ENCODE assay signal across 16 cellular contexts in the genomic region with DNA sequence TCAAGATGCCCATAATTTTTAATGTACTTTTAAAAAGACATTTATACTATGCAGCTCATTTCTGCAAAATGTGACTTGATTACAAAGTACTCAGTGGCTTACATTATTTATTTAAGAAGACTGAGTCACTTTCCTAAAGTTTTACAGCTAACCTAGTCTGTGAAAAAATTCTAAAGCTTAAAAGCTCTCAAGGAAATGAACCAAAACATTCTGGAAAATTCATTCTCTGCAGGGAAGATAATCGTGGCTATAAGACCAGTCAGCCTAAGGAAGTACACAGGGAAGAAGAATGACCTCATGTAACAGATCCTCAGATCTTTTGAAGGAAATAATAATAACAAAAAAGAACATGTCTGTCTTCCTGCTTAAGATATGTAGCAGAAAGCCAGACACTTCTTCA.
DNase-seq lines count a peak whose midpoint lies in the region; ATAC-seq and TF ChIP-seq lines count a peak whose summit lies in the region.
"Had no signal": no experiment of that assay in that cellular context is flagged by ENCODE, and none has a peak within 500 bp of the region (broad histone marks: within the 10 kb centered on the region; RNA-seq: fewer than 3 reads in every experiment).

No MANE protein-coding gene starts in this region.

- peaks cover 0 to 11% (median 0%) of the 10 kb centered on the region in 5 donors for H3K27me3 Mint-ChIP-seq in naive thymus-derived CD4-positive, alpha-beta T cell
- H3K27me3 Mint-ChIP-seq: central memory CD8-positive, alpha-beta T cell; stimulated activated naive CD8-positive, alpha-beta T cell treated with anti-CD3 and anti-CD28 coated beads, Interleukin-15, amount 100 ng/mL, for 72 hours had no signal

- no peak for ATAC-seq in naive thymus-derived CD4-positive, alpha-beta T cell
- no peak for ATAC-seq in GM21576 (IDR thresholded peaks at IDR 0.05; ENCODE audit: unreplicated experiment)
- ATAC-seq: activated T-helper 17 cell treated with anti-CD3 and anti-CD28 coated beads, Interleukin-2, amount 50 U/mL, for 72 hours; stimulated activated naive CD8-positive, alpha-beta T cell treated with anti-CD3 and anti-CD28 coated beads, Interleukin-15, amount 100 ng/mL, for 72 hours; T-helper 17 cell had no signal

- in situ Hi-C loops in brain microvascular endothelial cell (cut with HindIII; ENCODE audit: low pct_ligation_motif_present, low sequenced_read_pairs): no loop called here

- H3K4me3 ChIP-seq in brain microvascular endothelial cell (ENCODE audit: low read depth, low read length) (no peak overlapping the region), adrenal gland (no peak overlapping the region)
- H3K4me3 ChIP-seq in naive thymus-derived CD4-positive, alpha-beta T cell (ENCODE audit: low read length): no peak overlapping the region
- H3K4me3 ChIP-seq: PC-9 had no signal

- H3K4me1 Mint-ChIP-seq in naive thymus-derived CD4-positive, alpha-beta T cell: no peaks in the 10 kb centered on the region
- H3K4me1 Mint-ChIP-seq: activated T-helper 17 cell treated with anti-CD3 and anti-CD28 coated beads, Interleukin-2, amount 50 U/mL, for 72 hours; central memory CD8-positive, alpha-beta T cell; stimulated activated naive CD8-positive, alpha-beta T cell treated with anti-CD3 and anti-CD28 coated beads, Interleukin-15, amount 100 ng/mL, for 72 hours; T-helper 17 cell had no signal

- H3K36me3 Mint-ChIP-seq in naive thymus-derived CD4-positive, alpha-beta T cell: no peaks in the 10 kb centered on the region

- POLR2A ChIA-PET in naive thymus-derived CD4-positive, alpha-beta T cell (lab: Charles Lee): interaction anchor here (0.6 kb wide), 1 partner anchor 16 kb away, joined by 3 read pairs; no protein-coding TSS in a partner anchor

- intact Hi-C loops in naive thymus-derived CD4-positive, alpha-beta T cell (cut with micrococcal nuclease): no loop called here
- intact Hi-C loops in adrenal gland (cut with DNase I): no loop called here

- no peak for TF ChIP-seq POLR2A in adrenal gland (IDR thresholded peaks at IDR 0.05)

- H3K27ac Mint-ChIP-seq in naive thymus-derived CD4-positive, alpha-beta T cell: no peak overlapping the region
- H3K27ac Mint-ChIP-seq: activated T-helper 17 cell treated with anti-CD3 and anti-CD28 coated beads, Interleukin-2, amount 50 U/mL, for 72 hours; stimulated activated naive CD8-positive, alpha-beta T cell treated with anti-CD3 and anti-CD28 coated beads, Interleukin-15, amount 100 ng/mL, for 72 hours; T-helper 17 cell had no signal

- CTCF ChIA-PET in naive thymus-derived CD4-positive, alpha-beta T cell (lab: Charles Lee): no interaction called here

- H3K36me3 ChIP-seq in brain microvascular endothelial cell (replicated peaks) (no peaks in the 10 kb centered on the region), adrenal gland (replicated peaks in 1 of 2) (no peaks in the 10 kb centered on the region)
- no peaks in the 10 kb centered on the region for H3K36me3 ChIP-seq in naive thymus-derived CD4-positive, alpha-beta T cell (ENCODE audit: control insufficient read depth in 2 of 3, insufficient read depth in 3 of 3, low read length in 3 of 3)

- no peaks in the 10 kb centered on the region for H3K27me3 ChIP-seq in brain microvascular endothelial cell (replicated peaks)
- no peaks in the 10 kb centered on the region for H3K27me3 ChIP-seq in naive thymus-derived CD4-positive, alpha-beta T cell (ENCODE audit: control insufficient read depth in 2 of 2, insufficient read depth in 2 of 2, low read length in 2 of 2)
- H3K27me3 ChIP-seq in adrenal gland: no peaks in the 10 kb centered on the region

- H3K4me3 Mint-ChIP-seq in naive thymus-derived CD4-positive, alpha-beta T cell: no peak overlapping the region
- H3K4me3 Mint-ChIP-seq: activated T-helper 17 cell treated with anti-CD3 and anti-CD28 coated beads, Interleukin-2, amount 50 U/mL, for 72 hours; central memory CD8-positive, alpha-beta T cell; stimulated activated naive CD8-positive, alpha-beta T cell treated with anti-CD3 and anti-CD28 coated beads, Interleukin-15, amount 100 ng/mL, for 72 hours; T-helper 17 cell had no signal

- TF ChIP-seq CTCF in brain microvascular endothelial cell (IDR thresholded peaks at IDR 0.05; ENCODE audit: low read depth, low read length, missing control alignments): no peak
- TF ChIP-seq CTCF in adrenal gland (IDR thresholded peaks at IDR 0.05): no peak

- peak; percentile 13 for DNase-seq in AG08395 (ENCODE audit: low spot score)
- DNase-seq in HT1080 (ENCODE audit: low read depth): peak; percentile 46
- DNase-seq in brain microvascular endothelial cell: no peak
- DNase-seq in kidney tubule cell (ENCODE audit: low spot score): peak; percentile 66
- DNase-seq in naive thymus-derived CD4-positive, alpha-beta T cell: no peak
- no peak for DNase-seq in adrenal gland
- no peak for DNase-seq in GF-D8 (lab: John Stamatoyannopoulos, UW)
- DNase-seq: MV-4-11; NCI-H2227 treated with DMSO at 0.1 percent for 48 hours; PC-9; stimulated activated naive CD8-positive, alpha-beta T cell treated with anti-CD3 and anti-CD28 coated beads, Interleukin-15, amount 100 ng/mL, for 72 hours; T-helper 17 cell had no signal

- H3K27ac ChIP-seq in brain microvascular endothelial cell: peak overlapping the region; percentile 70
- H3K27ac ChIP-seq in naive thymus-derived CD4-positive, alpha-beta T cell (ENCODE audit: low read depth, low read length): no peak overlapping the region
- H3K27ac ChIP-seq in adrenal gland: no peak overlapping the region
- H3K27ac ChIP-seq: C4-2B, PC-9 had no signal

- no peaks in the 10 kb centered on the region for H3K9me3 ChIP-seq in naive thymus-derived CD4-positive, alpha-beta T cell (ENCODE audit: control insufficient read depth in 2 of 3, low read length in 3 of 3)
- no peaks in the 10 kb centered on the region for H3K9me3 ChIP-seq in adrenal gland (replicated peaks in 1 of 3)

- H3K9me3 Mint-ChIP-seq in naive thymus-derived CD4-positive, alpha-beta T cell: no peaks in the 10 kb centered on the region
- H3K9me3 Mint-ChIP-seq: activated T-helper 17 cell treated with anti-CD3 and anti-CD28 coated beads, Interleukin-2, amount 50 U/mL, for 72 hours; central memory CD8-positive, alpha-beta T cell; stimulated activated naive CD8-positive, alpha-beta T cell treated with anti-CD3 and anti-CD28 coated beads, Interleukin-15, amount 100 ng/mL, for 72 hours had no signal

- 42 to 78% (median 46%) methylated on average over 1 of the region's 1 CpG for WGBS in adrenal gland, 4 donors

- no peaks in the 10 kb centered on the region for H3K4me1 ChIP-seq in naive thymus-derived CD4-positive, alpha-beta T cell (ENCODE audit: control insufficient read depth in 2 of 2, insufficient read depth in 2 of 2, low read length in 2 of 2)
- peaks cover 0 to 12% of the 10 kb centered on the region in 2 donors for H3K4me1 ChIP-seq in adrenal gland (replicated peaks in 1 of 2)

Comparison
In these comparisons a context has a peak if more than half of its experiments do, and no peak if none do; other contexts are left out.
1. DNase-seq: peak in AG08395 (single experiment), HT1080 (single experiment) and kidney tubule cell (single experiment); none in brain microvascular endothelial cell (single experiment), naive thymus-derived CD4-positive, alpha-beta T cell (0 of 9), adrenal gland (0 of 7) and GF-D8 (single experiment).